22 cellular contexts compared by ENCODE assay signal in genomic region chr4:75675004-75675531, GRCh38. TPM values are rescaled to one million over a fixed set of nuclear protein-coding genes. Genes with fewer than 3 reads are reported as not detected.
DNase-seq lines count a peak whose midpoint lies in the region; ATAC-seq and TF ChIP-seq lines count a peak whose summit lies in the region.
"Had no signal": no experiment of that assay in that cellular context is flagged by ENCODE, and none has a peak within 500 bp of the region (broad histone marks: within the 10 kb centered on the region; RNA-seq: fewer than 3 reads in every experiment).

No MANE protein-coding gene starts in this region.

- TF ChIP-seq CTCF in hepatocyte (IDR thresholded peaks at IDR 0.05; ENCODE audit: poor library complexity) (no peak), gastrocnemius medialis (IDR thresholded peaks at IDR 0.05 in 4 of 5, conservative IDR thresholded peaks at IDR 0.05 in 1 of 5) (no peak)

- H3K27ac ChIP-seq in hepatocyte (peak overlapping the region; percentile 98), gastrocnemius medialis (peak overlapping the region; percentile 96 to 99 (median 98))

- no peaks in the 10 kb centered on the region for H3K9me2 ChIP-seq in hepatocyte (replicated peaks; ENCODE audit: insufficient read depth)

- H3K4me1 ChIP-seq in hepatocyte (ENCODE audit: insufficient read depth) (peaks cover 22% of the 10 kb centered on the region), gastrocnemius medialis (peaks cover 36 to 37% of the 10 kb centered on the region in 2 donors)

- peaks cover 32% of the 10 kb centered on the region for H3K79me2 ChIP-seq in hepatocyte

- ATAC-seq in activated naive CD4-positive, alpha-beta T cell treated with anti-CD3 and anti-CD28 coated beads, Interleukin-2, amount 50 U/mL, for 72 hours: no peak
- ATAC-seq in gastrocnemius medialis (no peak), HG02884 (IDR thresholded peaks at IDR 0.05; ENCODE audit: unreplicated experiment) (no peak), GM21515 (IDR thresholded peaks at IDR 0.05; ENCODE audit: unreplicated experiment) (no peak)
- ATAC-seq: body of pancreas, HCT116, left cardiac atrium, Right ventricle myocardium inferior had no signal

- 86% methylated on average over 11 of the region's 11 CpGs for WGBS in hepatocyte (ENCODE audit: low lambda C conversion rate, missing lambda C conversion rate)

- in situ Hi-C loops in gastrocnemius medialis (cut with MboI; ENCODE audit: low sequenced_read_pairs in 4 of 4): no loop called here

- intact Hi-C loops in gastrocnemius medialis (cut with DNase I; ENCODE audit: low total_unique reads): loop anchor here (10.0 kb wide), 2 partner anchors 410 to 520 kb away; no protein-coding TSS in a partner anchor

- no peaks in the 10 kb centered on the region for H3K36me3 ChIP-seq in hepatocyte (replicated peaks; ENCODE audit: insufficient read depth, low read depth)
- no peaks in the 10 kb centered on the region for H3K36me3 ChIP-seq in gastrocnemius medialis

- no peak overlapping the region for H3K4me3 Mint-ChIP-seq in activated naive CD4-positive, alpha-beta T cell treated with anti-CD3 and anti-CD28 coated beads, Interleukin-2, amount 10 ng/mL, durations not matched to agents 7 days and 5 days
- H3K4me3 Mint-ChIP-seq: CD14-positive monocyte; dendritic cell treated with granulocyte-macrophage colony-stimulating factor and Interleukin-4, amounts not matched to agents 40 ng/mL and 50 ng/mL, for 4 days had no signal

- H3K27me3 Mint-ChIP-seq in activated naive CD4-positive, alpha-beta T cell treated with anti-CD3 and anti-CD28 coated beads, Interleukin-2, amount 10 ng/mL, durations not matched to agents 7 days and 5 days: peaks cover 12% of the 10 kb centered on the region
- H3K27me3 Mint-ChIP-seq: dendritic cell treated with granulocyte-macrophage colony-stimulating factor and Interleukin-4, amounts not matched to agents 40 ng/mL and 50 ng/mL, for 4 days had no signal

- H3K9me3 ChIP-seq in hepatocyte (ENCODE audit: low read depth): no peaks in the 10 kb centered on the region
- H3K9me3 ChIP-seq in gastrocnemius medialis: no peaks in the 10 kb centered on the region
- H3K9me3 ChIP-seq: body of pancreas had no signal

- H3K4me1 Mint-ChIP-seq in activated naive CD4-positive, alpha-beta T cell treated with anti-CD3 and anti-CD28 coated beads, Interleukin-2, amount 10 ng/mL, durations not matched to agents 7 days and 5 days: peaks cover 29% of the 10 kb centered on the region

- no peaks in the 10 kb centered on the region for H3K9me3 Mint-ChIP-seq in activated naive CD4-positive, alpha-beta T cell treated with anti-CD3 and anti-CD28 coated beads, Interleukin-2, amount 10 ng/mL, durations not matched to agents 7 days and 5 days
- no peaks in the 10 kb centered on the region for H3K9me3 Mint-ChIP-seq in activated naive CD4-positive, alpha-beta T cell treated with anti-CD3 and anti-CD28 coated beads, Interleukin-2, amount 50 U/mL, for 72 hours
- H3K9me3 Mint-ChIP-seq: dendritic cell treated with granulocyte-macrophage colony-stimulating factor and Interleukin-4, amounts not matched to agents 40 ng/mL and 50 ng/mL, for 4 days had no signal

- no peak overlapping the region for H3K4me2 ChIP-seq in hepatocyte

- peak overlapping the region; percentile 55 for H3K27ac Mint-ChIP-seq in activated naive CD4-positive, alpha-beta T cell treated with anti-CD3 and anti-CD28 coated beads, Interleukin-2, amount 10 ng/mL, durations not matched to agents 7 days and 5 days
- no peak overlapping the region for H3K27ac Mint-ChIP-seq in activated naive CD4-positive, alpha-beta T cell treated with anti-CD3 and anti-CD28 coated beads, Interleukin-2, amount 50 U/mL, for 72 hours
- H3K27ac Mint-ChIP-seq: dendritic cell treated with granulocyte-macrophage colony-stimulating factor and Interleukin-4, amounts not matched to agents 40 ng/mL and 50 ng/mL, for 4 days had no signal

- no peak overlapping the region for H3K4me3 ChIP-seq in hepatocyte
- no peak overlapping the region for H3K4me3 ChIP-seq in gastrocnemius medialis
- H3K4me3 ChIP-seq: body of pancreas had no signal

- H2AFZ ChIP-seq in hepatocyte: no peak overlapping the region

- CTCF ChIA-PET in activated naive CD4-positive, alpha-beta T cell treated with anti-CD3 and anti-CD28 coated beads, Interleukin-2, amount 10 ng/mL, durations not matched to agents 7 days and 5 days (lab: Charles Lee): interaction anchor here (1.0 to 1.1 kb wide), 2 partner anchors 8 to 49 kb away, joined by 3 to 4 read pairs; partner anchors contain the start of gene USO1

- H3K27me3 ChIP-seq in hepatocyte (no peaks in the 10 kb centered on the region), gastrocnemius medialis (no peaks in the 10 kb centered on the region)
- H3K27me3 ChIP-seq: body of pancreas had no signal

- no peak for DNase-seq in activated naive CD4-positive, alpha-beta T cell treated with anti-CD3 and anti-CD28 coated beads, Interleukin-2, amount 10 ng/mL, durations not matched to agents 7 days and 5 days
- DNase-seq in activated naive CD4-positive, alpha-beta T cell treated with anti-CD3 and anti-CD28 coated beads, Interleukin-2, amount 50 U/mL, for 72 hours (ENCODE audit: low spot score in 2 of 2): no peak
- peak; percentile 1 for DNase-seq in NCI-H69 (lab: John Stamatoyannopoulos, UW)
- peak; percentile 17 for DNase-seq in hepatocyte (ENCODE audit: low spot score)
- DNase-seq in gastrocnemius medialis: no peak
- no peak for DNase-seq in NCI-H82 (lab: John Stamatoyannopoulos, UW)
- DNase-seq: body of pancreas, DMS53, foreskin fibroblast, KG1, left cardiac atrium, MV-4-11, NCI-H524 treated with DMSO at 0.1 percent for 48 hours, nucleus accumbens, retina, T-helper 1 cell had no signal

- H4K20me1 ChIP-seq in hepatocyte (ENCODE audit: insufficient read depth, poor library complexity, severe bottlenecking): peaks cover 23% of the 10 kb centered on the region

- TF ChIP-seq POLR2A in gastrocnemius medialis (IDR thresholded peaks at IDR 0.05): no peak

- H3K36me3 Mint-ChIP-seq in activated naive CD4-positive, alpha-beta T cell treated with anti-CD3 and anti-CD28 coated beads, Interleukin-2, amount 10 ng/mL, durations not matched to agents 7 days and 5 days: peaks cover 25% of the 10 kb centered on the region
- peaks cover 20 to 27% of the 10 kb centered on the region in 2 donors for H3K36me3 Mint-ChIP-seq in activated naive CD4-positive, alpha-beta T cell treated with anti-CD3 and anti-CD28 coated beads, Interleukin-2, amount 50 U/mL, for 72 hours

RNA-seq across cellular contexts. Expression of gene G3BP2, which starts 1.9 kb away (rescaled TPM):
- 100 to 1,000 TPM; 118 to 122 TPM for total RNA-seq in activated naive CD4-positive, alpha-beta T cell treated with anti-CD3 and anti-CD28 coated beads, Interleukin-2, amount 50 U/mL, for 72 hours
- total RNA-seq in hepatocyte (176 and 181 TPM in 2 replicates), gastrocnemius medialis (100 to 1,000 TPM; 123 to 226 (median 132) TPM)
- polyA plus RNA-seq in hepatocyte: 85.2 and 86.0 TPM in 2 replicates

RNA-seq across cellular contexts. Expression of gene CDKL2, which starts 44.7 kb away (rescaled TPM):
- 1 to 10 TPM; 1.5 to 2.9 TPM for total RNA-seq in activated naive CD4-positive, alpha-beta T cell treated with anti-CD3 and anti-CD28 coated beads, Interleukin-2, amount 50 U/mL, for 72 hours
- total RNA-seq in hepatocyte (0.20 and 0.83 TPM in 2 replicates), gastrocnemius medialis (not detected)
- 0.64 and 1.9 TPM in 2 replicates for polyA plus RNA-seq in hepatocyte
- polyA plus RNA-seq: CD14-positive monocyte had no signal

RNA-seq across cellular contexts. Expression of gene USO1, which starts 49.3 kb away (rescaled TPM):
- total RNA-seq in activated naive CD4-positive, alpha-beta T cell treated with anti-CD3 and anti-CD28 coated beads, Interleukin-2, amount 50 U/mL, for 72 hours: 10 to 100 TPM; 44.7 to 50.6 TPM
- 113 and 116 TPM in 2 replicates for total RNA-seq in hepatocyte
- polyA plus RNA-seq in hepatocyte: 50.4 and 58.3 TPM in 2 replicates
- 100 to 1,000 TPM; 213 to 328 (median 254) TPM for total RNA-seq in gastrocnemius medialis

Comparison
In these comparisons a context has a peak if more than half of its experiments do, and no peak if none do; other contexts are left out.
1. DNase-seq: peak in NCI-H69 (single experiment) and hepatocyte (single experiment); none in activated naive CD4-positive, alpha-beta T cell treated with anti-CD3 and anti-CD28 coated beads, Interleukin-2, amount 10 ng/mL, durations not matched to agents 7 days and 5 days (single experiment), activated naive CD4-positive, alpha-beta T cell treated with anti-CD3 and anti-CD28 coated beads, Interleukin-2, amount 50 U/mL, for 72 hours (0 of 2), gastrocnemius medialis (0 of 2) and NCI-H82 (single experiment).